1 cellular context compared by ENCODE assay signal in the genomic region with DNA sequence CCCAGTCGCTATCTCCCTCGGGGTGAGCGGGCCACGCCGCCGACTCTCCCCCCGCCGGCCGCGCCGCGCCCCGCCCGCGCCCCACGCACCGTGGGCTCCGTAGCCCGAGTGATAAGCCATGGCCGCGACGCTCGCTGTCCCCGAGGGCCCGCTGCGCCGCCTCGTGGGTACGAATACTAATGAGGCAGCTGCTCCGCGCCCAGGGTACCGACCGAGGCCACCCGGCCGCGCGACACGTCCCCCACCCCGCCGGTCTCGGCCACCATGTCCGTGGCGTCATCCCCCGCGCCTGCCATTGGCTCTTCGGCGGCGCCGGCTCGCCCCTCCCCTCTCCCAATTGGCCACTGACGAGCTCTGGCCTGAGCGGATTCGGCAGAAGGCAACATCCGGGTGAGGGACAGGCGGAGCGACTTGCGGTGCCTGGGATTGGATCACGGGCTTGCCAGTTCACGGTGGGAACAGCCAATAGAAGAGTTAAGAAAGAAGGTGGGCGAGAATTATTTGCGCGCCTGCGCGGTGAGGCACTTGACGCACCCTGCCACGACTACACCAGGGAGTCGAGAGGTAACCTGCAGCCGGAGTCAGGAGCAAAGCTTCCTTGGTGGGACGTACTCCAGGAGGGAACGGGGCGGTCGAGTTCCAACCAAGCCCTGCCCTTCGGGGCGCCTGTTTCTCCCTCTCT.
TF ChIP-seq lines count a peak whose summit lies in the region.

A gene with protein sequence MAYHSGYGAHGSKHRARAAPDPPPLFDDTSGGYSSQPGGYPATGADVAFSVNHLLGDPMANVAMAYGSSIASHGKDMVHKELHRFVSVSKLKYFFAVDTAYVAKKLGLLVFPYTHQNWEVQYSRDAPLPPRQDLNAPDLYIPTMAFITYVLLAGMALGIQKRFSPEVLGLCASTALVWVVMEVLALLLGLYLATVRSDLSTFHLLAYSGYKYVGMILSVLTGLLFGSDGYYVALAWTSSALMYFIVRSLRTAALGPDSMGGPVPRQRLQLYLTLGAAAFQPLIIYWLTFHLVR (minus strand): TSS at position 278 of the 682 bp plus-strand sequence. CDS start 158 bp downstream, at position 120.

TF ChIP-seq in GM23338, 12 proteins besides CTCF, POLR2A, EP300 and RAD21:
- TF ChIP-seq ZNF331 (CRISPR knock-in tag; IDR thresholded peaks at IDR 0.05; ENCODE audit: low read depth) (no peak), ZNF114 (CRISPR knock-in tag; IDR thresholded peaks at IDR 0.05) (no peak), POLR2AphosphoS5 (IDR thresholded peaks at IDR 0.05; ENCODE audit: low read depth) (peak; percentile 86), JUNB (IDR thresholded peaks at IDR 0.05; ENCODE audit: unreplicated experiment) (no peak), CREB1 (CRISPR knock-in tag; IDR thresholded peaks at IDR 0.05; ENCODE audit: low read depth) (peak; percentile 87)
- TF ChIP-seq, protein P1, sequence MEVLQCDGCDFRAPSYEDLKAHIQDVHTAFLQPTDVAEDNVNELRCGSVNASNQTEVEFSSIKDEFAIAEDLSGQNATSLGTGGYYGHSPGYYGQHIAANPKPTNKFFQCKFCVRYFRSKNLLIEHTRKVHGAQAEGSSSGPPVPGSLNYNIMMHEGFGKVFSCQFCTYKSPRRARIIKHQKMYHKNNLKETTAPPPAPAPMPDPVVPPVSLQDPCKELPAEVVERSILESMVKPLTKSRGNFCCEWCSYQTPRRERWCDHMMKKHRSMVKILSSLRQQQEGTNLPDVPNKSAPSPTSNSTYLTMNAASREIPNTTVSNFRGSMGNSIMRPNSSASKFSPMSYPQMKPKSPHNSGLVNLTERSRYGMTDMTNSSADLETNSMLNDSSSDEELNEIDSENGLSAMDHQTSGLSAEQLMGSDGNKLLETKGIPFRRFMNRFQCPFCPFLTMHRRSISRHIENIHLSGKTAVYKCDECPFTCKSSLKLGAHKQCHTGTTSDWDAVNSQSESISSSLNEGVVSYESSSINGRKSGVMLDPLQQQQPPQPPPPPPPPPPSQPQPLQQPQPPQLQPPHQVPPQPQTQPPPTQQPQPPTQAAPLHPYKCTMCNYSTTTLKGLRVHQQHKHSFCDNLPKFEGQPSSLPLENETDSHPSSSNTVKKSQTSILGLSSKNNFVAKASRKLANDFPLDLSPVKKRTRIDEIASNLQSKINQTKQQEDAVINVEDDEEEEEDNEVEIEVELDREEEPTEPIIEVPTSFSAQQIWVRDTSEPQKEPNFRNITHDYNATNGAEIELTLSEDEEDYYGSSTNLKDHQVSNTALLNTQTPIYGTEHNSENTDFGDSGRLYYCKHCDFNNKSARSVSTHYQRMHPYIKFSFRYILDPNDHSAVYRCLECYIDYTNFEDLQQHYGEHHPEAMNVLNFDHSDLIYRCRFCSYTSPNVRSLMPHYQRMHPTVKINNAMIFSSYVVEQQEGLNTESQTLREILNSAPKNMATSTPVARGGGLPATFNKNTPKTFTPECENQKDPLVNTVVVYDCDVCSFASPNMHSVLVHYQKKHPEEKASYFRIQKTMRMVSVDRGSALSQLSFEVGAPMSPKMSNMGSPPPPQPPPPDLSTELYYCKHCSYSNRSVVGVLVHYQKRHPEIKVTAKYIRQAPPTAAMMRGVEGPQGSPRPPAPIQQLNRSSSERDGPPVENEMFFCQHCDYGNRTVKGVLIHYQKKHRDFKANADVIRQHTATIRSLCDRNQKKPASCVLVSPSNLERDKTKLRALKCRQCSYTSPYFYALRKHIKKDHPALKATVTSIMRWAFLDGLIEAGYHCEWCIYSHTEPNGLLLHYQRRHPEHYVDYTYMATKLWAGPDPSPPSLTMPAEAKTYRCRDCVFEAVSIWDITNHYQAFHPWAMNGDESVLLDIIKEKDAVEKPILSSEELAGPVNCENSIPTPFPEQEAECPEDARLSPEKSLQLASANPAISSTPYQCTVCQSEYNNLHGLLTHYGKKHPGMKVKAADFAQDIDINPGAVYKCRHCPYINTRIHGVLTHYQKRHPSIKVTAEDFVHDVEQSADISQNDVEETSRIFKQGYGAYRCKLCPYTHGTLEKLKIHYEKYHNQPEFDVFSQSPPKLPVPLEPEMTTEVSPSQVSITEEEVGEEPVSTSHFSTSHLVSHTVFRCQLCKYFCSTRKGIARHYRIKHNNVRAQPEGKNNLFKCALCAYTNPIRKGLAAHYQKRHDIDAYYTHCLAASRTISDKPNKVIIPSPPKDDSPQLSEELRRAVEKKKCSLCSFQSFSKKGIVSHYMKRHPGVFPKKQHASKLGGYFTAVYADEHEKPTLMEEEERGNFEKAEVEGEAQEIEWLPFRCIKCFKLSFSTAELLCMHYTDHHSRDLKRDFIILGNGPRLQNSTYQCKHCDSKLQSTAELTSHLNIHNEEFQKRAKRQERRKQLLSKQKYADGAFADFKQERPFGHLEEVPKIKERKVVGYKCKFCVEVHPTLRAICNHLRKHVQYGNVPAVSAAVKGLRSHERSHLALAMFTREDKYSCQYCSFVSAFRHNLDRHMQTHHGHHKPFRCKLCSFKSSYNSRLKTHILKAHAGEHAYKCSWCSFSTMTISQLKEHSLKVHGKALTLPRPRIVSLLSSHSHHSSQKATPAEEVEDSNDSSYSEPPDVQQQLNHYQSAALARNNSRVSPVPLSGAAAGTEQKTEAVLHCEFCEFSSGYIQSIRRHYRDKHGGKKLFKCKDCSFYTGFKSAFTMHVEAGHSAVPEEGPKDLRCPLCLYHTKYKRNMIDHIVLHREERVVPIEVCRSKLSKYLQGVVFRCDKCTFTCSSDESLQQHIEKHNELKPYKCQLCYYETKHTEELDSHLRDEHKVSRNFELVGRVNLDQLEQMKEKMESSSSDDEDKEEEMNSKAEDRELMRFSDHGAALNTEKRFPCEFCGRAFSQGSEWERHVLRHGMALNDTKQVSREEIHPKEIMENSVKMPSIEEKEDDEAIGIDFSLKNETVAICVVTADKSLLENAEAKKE (CRISPR knock-in tag; IDR thresholded peaks at IDR 0.05) = no peak
TF ChIP-seq in GM23338: peak in this region for 2.
